In the genomic region with DNA sequence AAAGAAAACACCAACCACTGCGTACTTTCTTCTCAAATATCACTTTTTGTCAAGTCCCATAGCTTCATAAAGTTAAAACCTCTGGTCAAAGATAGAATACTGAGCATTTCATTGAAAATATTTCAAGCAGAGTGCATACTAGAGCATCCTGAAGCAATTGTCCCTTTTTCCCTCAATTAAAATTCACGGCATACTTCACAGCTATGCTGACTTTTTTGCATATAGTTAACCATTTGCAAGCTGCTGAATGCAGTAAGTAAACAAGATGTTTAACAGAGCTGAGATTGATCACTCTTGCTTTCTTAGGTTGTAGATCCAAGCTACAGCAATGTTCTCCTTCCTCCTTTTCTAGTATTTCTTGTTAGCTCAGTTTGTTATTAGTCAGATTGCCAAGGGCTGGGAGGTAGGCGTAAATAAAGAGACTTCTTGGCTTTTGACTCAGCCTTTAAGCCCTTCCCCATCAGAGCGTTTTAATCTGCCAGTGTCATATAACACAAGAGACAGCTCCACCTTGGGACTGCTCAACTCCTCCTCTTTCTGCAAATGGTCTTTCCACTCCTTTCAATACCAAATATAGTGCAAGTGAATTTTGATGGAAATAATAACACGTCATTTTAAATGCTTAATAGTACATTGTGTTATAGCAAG, we compare ENCODE assay signal across 9 cellular contexts. TPM values are rescaled to one million over a fixed set of nuclear protein-coding genes. Genes with fewer than 3 reads are reported as not detected.
DNase-seq lines count a peak whose midpoint lies in the region; ATAC-seq, FAIRE-seq and TF ChIP-seq lines count a peak whose summit lies in the region.
"Had no signal": no experiment of that assay in that cellular context is flagged by ENCODE, and none has a peak within 500 bp of the region (broad histone marks: within the 10 kb centered on the region; RNA-seq: fewer than 3 reads in every experiment).

A gene with protein sequence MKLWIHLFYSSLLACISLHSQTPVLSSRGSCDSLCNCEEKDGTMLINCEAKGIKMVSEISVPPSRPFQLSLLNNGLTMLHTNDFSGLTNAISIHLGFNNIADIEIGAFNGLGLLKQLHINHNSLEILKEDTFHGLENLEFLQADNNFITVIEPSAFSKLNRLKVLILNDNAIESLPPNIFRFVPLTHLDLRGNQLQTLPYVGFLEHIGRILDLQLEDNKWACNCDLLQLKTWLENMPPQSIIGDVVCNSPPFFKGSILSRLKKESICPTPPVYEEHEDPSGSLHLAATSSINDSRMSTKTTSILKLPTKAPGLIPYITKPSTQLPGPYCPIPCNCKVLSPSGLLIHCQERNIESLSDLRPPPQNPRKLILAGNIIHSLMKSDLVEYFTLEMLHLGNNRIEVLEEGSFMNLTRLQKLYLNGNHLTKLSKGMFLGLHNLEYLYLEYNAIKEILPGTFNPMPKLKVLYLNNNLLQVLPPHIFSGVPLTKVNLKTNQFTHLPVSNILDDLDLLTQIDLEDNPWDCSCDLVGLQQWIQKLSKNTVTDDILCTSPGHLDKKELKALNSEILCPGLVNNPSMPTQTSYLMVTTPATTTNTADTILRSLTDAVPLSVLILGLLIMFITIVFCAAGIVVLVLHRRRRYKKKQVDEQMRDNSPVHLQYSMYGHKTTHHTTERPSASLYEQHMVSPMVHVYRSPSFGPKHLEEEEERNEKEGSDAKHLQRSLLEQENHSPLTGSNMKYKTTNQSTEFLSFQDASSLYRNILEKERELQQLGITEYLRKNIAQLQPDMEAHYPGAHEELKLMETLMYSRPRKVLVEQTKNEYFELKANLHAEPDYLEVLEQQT (minus strand): TSS at position 421 of the 648 bp plus-strand sequence. CDS start 2,911 bp downstream, outside the sequence.

- H3K9me3 Mint-ChIP-seq in astrocyte (ENCODE audit: unreplicated experiment) = peaks cover 4% of the 10 kb centered on the region
- H3K9me3 Mint-ChIP-seq in activated CD4-positive, alpha-beta T cell treated with anti-CD3 and anti-CD28 coated beads for 36 hours (ENCODE audit: low read depth) = no peaks in the 10 kb centered on the region

- no peak for FAIRE-seq in astrocyte (lab: Jason Lieb, UNC)

- no peaks in the 10 kb centered on the region for H3K27me3 ChIP-seq in astrocyte (ENCODE audit: insufficient read depth, low read length)

- CTCF ChIA-PET in activated CD4-positive, alpha-beta T cell treated with anti-CD3 and anti-CD28 coated beads for 36 hours (lab: Charles Lee) = no interaction called here

- H3K4me2 ChIP-seq in astrocyte (ENCODE audit: low read length) = peak within 1 kb of the TSS; percentile 64

- peak; percentile 34 for DNase-seq in COLO829 (ENCODE audit: low spot score)
- peak in 2 of 3 experiments; percentile 74 to 91 for DNase-seq in NCI-H1417 (lab: John Stamatoyannopoulos, UW)
- peak; percentile 76 for DNase-seq in astrocyte (ENCODE audit: low read depth)
- no peak for DNase-seq in left lobe of liver (ENCODE audit: low spot score)
- DNase-seq in activated CD4-positive, alpha-beta T cell treated with anti-CD3 and anti-CD28 coated beads for 36 hours = no peak
- no peak for DNase-seq in amygdala (lab: John Stamatoyannopoulos, UW)
- no peak for DNase-seq in activated effector memory CD4-positive, alpha-beta T cell treated with Interleukin-2 at 50 U/mL for 16 hours
- DNase-seq in KBM-7 = no peak

- peaks cover 3% of the 10 kb centered on the region for H3K36me3 Mint-ChIP-seq in astrocyte (ENCODE audit: low read depth, unreplicated experiment)
- no peaks in the 10 kb centered on the region for H3K36me3 Mint-ChIP-seq in activated CD4-positive, alpha-beta T cell treated with anti-CD3 and anti-CD28 coated beads for 36 hours (ENCODE audit: low read depth)
- H3K36me3 Mint-ChIP-seq: activated naive CD8-positive, alpha-beta T cell had no signal

- no peak within 1 kb of the TSS for H3K27ac Mint-ChIP-seq in astrocyte (ENCODE audit: unreplicated experiment)
- H3K27ac Mint-ChIP-seq in activated CD4-positive, alpha-beta T cell treated with anti-CD3 and anti-CD28 coated beads for 36 hours = no peak within 1 kb of the TSS
- H3K27ac Mint-ChIP-seq: activated naive CD8-positive, alpha-beta T cell had no signal

- H3K27ac ChIP-seq in astrocyte (ENCODE audit: low read depth, low read length) = no peak within 1 kb of the TSS

- ATAC-seq in left lobe of liver = peak; percentile 23
- ATAC-seq in activated CD4-positive, alpha-beta T cell treated with anti-CD3 and anti-CD28 coated beads for 36 hours = no peak

- no peak for TF ChIP-seq CTCF in astrocyte (IDR thresholded peaks at IDR 0.05; ENCODE audit: insufficient read depth, low read depth, low read length)

- H3K4me1 Mint-ChIP-seq in astrocyte (ENCODE audit: low read depth, unreplicated experiment) = peaks cover 7% of the 10 kb centered on the region
- no peaks in the 10 kb centered on the region for H3K4me1 Mint-ChIP-seq in activated CD4-positive, alpha-beta T cell treated with anti-CD3 and anti-CD28 coated beads for 36 hours

- H3K9ac ChIP-seq in astrocyte (ENCODE audit: low read length) = no peak within 1 kb of the TSS

- intact Hi-C loops in activated CD4-positive, alpha-beta T cell treated with anti-CD3 and anti-CD28 coated beads for 36 hours (cut with DNase I, micrococcal nuclease) = no loop called here

- peak within 1 kb of the TSS; percentile 16 for H2AFZ ChIP-seq in astrocyte (ENCODE audit: low read depth, low read length)

- in situ Hi-C loops in KBM-7 (cut with MboI; ENCODE audit: low pct_unique_long_range_greater_than_20kb, low sequenced_read_pairs) = no loop called here

- H3K36me3 ChIP-seq in astrocyte (ENCODE audit: insufficient read depth, low read length) = no peaks in the 10 kb centered on the region

- H3K9me3 ChIP-seq in astrocyte (ENCODE audit: insufficient read depth, low read depth, low read length) = no peaks in the 10 kb centered on the region

- H3K27me3 Mint-ChIP-seq in astrocyte (ENCODE audit: low read depth, unreplicated experiment) = no peaks in the 10 kb centered on the region
- H3K27me3 Mint-ChIP-seq in activated CD4-positive, alpha-beta T cell treated with anti-CD3 and anti-CD28 coated beads for 36 hours = no peaks in the 10 kb centered on the region
- H3K27me3 Mint-ChIP-seq: activated naive CD8-positive, alpha-beta T cell had no signal

- peak within 1 kb of the TSS; percentile 77 for H3K4me3 Mint-ChIP-seq in astrocyte (ENCODE audit: unreplicated experiment)
- no peak within 1 kb of the TSS for H3K4me3 Mint-ChIP-seq in activated CD4-positive, alpha-beta T cell treated with anti-CD3 and anti-CD28 coated beads for 36 hours
- H3K4me3 Mint-ChIP-seq: activated naive CD8-positive, alpha-beta T cell had no signal

- POLR2A ChIA-PET in activated CD4-positive, alpha-beta T cell treated with anti-CD3 and anti-CD28 coated beads for 36 hours (lab: Charles Lee) = no interaction called here

- H3K79me2 ChIP-seq in astrocyte (ENCODE audit: insufficient read depth, low read length) = no peaks in the 10 kb centered on the region

- no peaks in the 10 kb centered on the region for H4K20me1 ChIP-seq in astrocyte (ENCODE audit: insufficient read depth, low read length)

- H3K4me1 ChIP-seq in astrocyte (ENCODE audit: insufficient read depth, low read length) = no peaks in the 10 kb centered on the region

- no peak within 1 kb of the TSS for H3K4me3 ChIP-seq in astrocyte (ENCODE audit: insufficient read depth, low read depth, low read length)

RNA-seq across cellular contexts. Expression of the gene that starts here (rescaled TPM):
- total RNA-seq in astrocyte (5.9 and 6.3 TPM in 2 replicates), left lobe of liver (0.58 TPM)
- total RNA-seq in activated CD4-positive, alpha-beta T cell treated with anti-CD3 and anti-CD28 coated beads for 36 hours = not detected

Comparison
In these comparisons a context has a peak if more than half of its experiments do, and no peak if none do; other contexts are left out.
1. Peak in ATAC-seq in left lobe of liver; RNA of the gene not detected or under 1 TPM.
2. DNase-seq: peak in COLO829 (single experiment), NCI-H1417 (2 of 3) and astrocyte (single experiment); none in left lobe of liver (single experiment), activated CD4-positive, alpha-beta T cell treated with anti-CD3 and anti-CD28 coated beads for 36 hours (single experiment), amygdala (0 of 56), activated effector memory CD4-positive, alpha-beta T cell treated with Interleukin-2 at 50 U/mL for 16 hours (single experiment) and KBM-7 (single experiment).